In genomic region chr16:10521681-10522274, GRCh38 we compare ENCODE assay signal across 1 cellular context.
TF ChIP-seq lines count a peak whose summit lies in the region.

No MANE protein-coding gene starts in this region.

TF ChIP-seq in HepG2, 621 proteins besides CTCF, POLR2A, EP300 and RAD21 (continued from another document):
- TF ChIP-seq ZNF598 (CRISPR knock-in tag; IDR thresholded peaks at IDR 0.05; ENCODE audit: borderline replicate concordance) (peak; percentile 29; the same call in 1 of the 2 replicates), SMC3 (IDR thresholded peaks at IDR 0.05; ENCODE audit: low read length) (peak; percentile 90), REXO4 (CRISPR knock-in tag; IDR thresholded peaks at IDR 0.05; ENCODE audit: borderline replicate concordance) (no peak), THAP11 (CRISPR knock-in tag; IDR thresholded peaks at IDR 0.05) (0 out of 2 replicates have a peak, but pooled peaks have one; percentile 43)
